In the genomic region with DNA sequence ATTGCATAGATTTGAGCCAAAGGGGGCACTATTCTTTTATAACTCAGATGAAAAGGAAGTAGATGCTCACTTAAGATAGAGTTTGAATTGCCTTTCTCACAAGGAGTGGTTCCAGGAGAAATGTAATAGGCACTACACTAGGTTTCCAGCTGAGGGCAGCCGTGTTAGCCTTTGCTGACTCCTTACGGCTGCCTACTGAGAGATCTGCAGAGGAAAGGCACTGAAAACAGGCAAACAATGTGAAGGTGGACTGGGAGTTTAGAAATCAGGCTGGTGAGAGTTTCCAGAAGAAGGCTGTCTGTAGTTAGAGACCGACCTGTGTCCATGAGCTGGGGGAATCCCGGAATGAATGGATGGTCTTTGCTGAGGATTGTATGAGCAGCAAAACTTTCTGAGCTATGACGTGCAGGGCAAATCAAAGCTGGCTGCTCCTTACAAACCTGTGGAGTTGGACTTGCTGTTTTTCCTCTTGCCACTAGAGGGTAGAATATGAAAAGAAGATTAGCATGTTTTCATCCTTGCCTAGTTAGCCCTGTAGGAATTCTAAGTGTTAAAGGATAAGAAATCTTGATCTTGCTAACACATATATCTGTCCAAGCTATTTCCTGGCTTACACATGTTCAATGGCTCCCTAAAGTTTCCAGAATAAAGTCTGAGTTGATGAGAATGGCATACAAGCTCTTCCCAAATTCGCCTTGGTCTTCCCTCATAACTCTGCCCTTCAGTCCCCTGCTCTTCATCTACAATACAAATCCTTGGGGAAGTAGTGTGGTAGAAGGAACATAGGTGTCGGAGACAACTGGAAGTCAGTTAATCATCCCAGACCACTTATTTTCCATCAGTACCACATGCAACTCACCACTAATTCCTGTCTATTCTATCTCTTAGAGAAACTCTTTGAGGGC, we compare ENCODE assay signal across 8 cellular contexts. TPM values are rescaled to one million over a fixed set of nuclear protein-coding genes. Genes with fewer than 3 reads are reported as not detected.
DNase-seq lines count a peak whose midpoint lies in the region; ATAC-seq and TF ChIP-seq lines count a peak whose summit lies in the region.

No MANE protein-coding gene starts in this region.

- no peak overlapping the region for H3K4me3 Mint-ChIP-seq in activated CD4-positive, alpha-beta T cell treated with anti-CD3 and anti-CD28 coated beads for 36 hours

- CTCF ChIA-PET in activated CD4-positive, alpha-beta T cell treated with anti-CD3 and anti-CD28 coated beads for 36 hours (lab: Charles Lee): interaction anchor here (0.5 to 4.9 kb wide), 78 partner anchors 8 to 810 kb away, joined by 3 to 67 read pairs (median 4); a partner anchor contains a TSS

- intact Hi-C loops in activated CD4-positive, alpha-beta T cell treated with anti-CD3 and anti-CD28 coated beads for 36 hours (cut with DNase I, micrococcal nuclease): loop anchor here (1.0 to 10.0 kb wide), 4 partner anchors 167 to 221 kb away; a partner anchor contains a TSS
- intact Hi-C loops in left colon (cut with DNase I, micrococcal nuclease): loop anchor here in 1 of 2 donors (2.0 kb wide), 1 partner anchor 167 kb away; no protein-coding TSS in a partner anchor

- peak overlapping the region; percentile 56 for H3K4me3 ChIP-seq in coronary artery

- peak overlapping the region in 1 of 2 donors; percentile 58 for H3K27ac ChIP-seq in coronary artery

- H3K27me3 Mint-ChIP-seq in activated CD4-positive, alpha-beta T cell treated with anti-CD3 and anti-CD28 coated beads for 36 hours: no peaks in the 10 kb centered on the region

- ATAC-seq in HG02943 (IDR thresholded peaks at IDR 0.05; ENCODE audit: low read depth, unreplicated experiment) (peak; percentile 69), left colon (peak; percentile 96), GM18520 (IDR thresholded peaks at IDR 0.05; ENCODE audit: unreplicated experiment) (no peak)
- peak; percentile 93 for ATAC-seq in activated CD4-positive, alpha-beta T cell treated with anti-CD3 and anti-CD28 coated beads for 36 hours

- POLR2A ChIA-PET in activated CD4-positive, alpha-beta T cell treated with anti-CD3 and anti-CD28 coated beads for 36 hours (lab: Charles Lee): interaction anchor here (0.5 to 0.7 kb wide), 2 partner anchors 21 to 310 kb away, joined by 3 to 8 read pairs; no protein-coding TSS in a partner anchor

- peak; percentile 74 for TF ChIP-seq CTCF in coronary artery (IDR thresholded peaks at IDR 0.05)

- H3K4me1 Mint-ChIP-seq in activated CD4-positive, alpha-beta T cell treated with anti-CD3 and anti-CD28 coated beads for 36 hours: no peaks in the 10 kb centered on the region

- peak; percentile 89 for DNase-seq in DMS 273 (lab: John Stamatoyannopoulos, UW; ENCODE audit: unreplicated experiment)
- peak; percentile 11 for DNase-seq in NCI-H510A (lab: John Stamatoyannopoulos, UW)
- peak; percentile 66 for DNase-seq in activated CD4-positive, alpha-beta T cell treated with anti-CD3 and anti-CD28 coated beads for 36 hours
- no peak for DNase-seq in coronary artery (ENCODE audit: low spot score)
- peak; percentile 54 to 67 for DNase-seq in left colon
- DNase-seq in stimulated activated CD4-positive, alpha-beta T cell treated with anti-CD3 and anti-CD28 coated beads, Interleukin-2, amount 100 ng/mL, for 24 hours: peak; percentile 26 to 46

- no peaks in the 10 kb centered on the region for H3K36me3 Mint-ChIP-seq in activated CD4-positive, alpha-beta T cell treated with anti-CD3 and anti-CD28 coated beads for 36 hours (ENCODE audit: low read depth)

- H3K27ac Mint-ChIP-seq in activated CD4-positive, alpha-beta T cell treated with anti-CD3 and anti-CD28 coated beads for 36 hours: no peak overlapping the region

- H3K9me3 Mint-ChIP-seq in activated CD4-positive, alpha-beta T cell treated with anti-CD3 and anti-CD28 coated beads for 36 hours (ENCODE audit: low read depth): no peaks in the 10 kb centered on the region

RNA-seq across cellular contexts. Expression of a gene that starts 20.1 kb away (rescaled TPM):
- 10 to 100 TPM; 29.9 to 35.1 TPM for total RNA-seq in activated CD4-positive, alpha-beta T cell treated with anti-CD3 and anti-CD28 coated beads for 36 hours
- 10 to 100 TPM; 50.6 to 54.9 TPM for total RNA-seq in left colon
